Comparison of ENCODE assay signal across 1 cellular context in genomic region chr7:143395187-143396149, GRCh38.
A peak's percentile ranks its signal among the peaks of the same experiment; 100 is the strongest.
TF ChIP-seq lines count a peak whose summit lies in the region.

No MANE protein-coding gene starts in this region.

TF ChIP-seq in HepG2, 621 proteins besides CTCF, POLR2A, EP300 and RAD21 (continued from another document):
- TF ChIP-seq ZBTB10 (CRISPR knock-in tag; IDR thresholded peaks at IDR 0.05; ENCODE audit: borderline replicate concordance) (no peak), ZNF280B (CRISPR knock-in tag; IDR thresholded peaks at IDR 0.05; ENCODE audit: borderline replicate concordance) (peak; percentile 19; the same call in 1 of the 2 replicates), ELK4 (CRISPR knock-in tag; IDR thresholded peaks at IDR 0.05; ENCODE audit: borderline replicate concordance) (no peak), NR1H2 (CRISPR knock-in tag; IDR thresholded peaks at IDR 0.05; ENCODE audit: borderline replicate concordance, low read depth) (0 out of 2 replicates have a peak, but pooled peaks have one; percentile 63), CERS6 (CRISPR knock-in tag; IDR thresholded peaks at IDR 0.05) (no peak), HNRNPLL (IDR thresholded peaks at IDR 0.05; ENCODE audit: low read depth, low read length, poor library complexity, severe bottlenecking) (no peak), DDIT3 (CRISPR knock-in tag; IDR thresholded peaks at IDR 0.05) (no peak), ZNF747 (CRISPR knock-in tag; IDR thresholded peaks at IDR 0.05; ENCODE audit: borderline replicate concordance) (no peak), ZNF496 (CRISPR knock-in tag; IDR thresholded peaks at IDR 0.05; ENCODE audit: insufficient replicate concordance) (no peak), TMF1 (CRISPR knock-in tag; IDR thresholded peaks at IDR 0.05; ENCODE audit: low read depth) (no peak), ZNF121 (CRISPR knock-in tag; IDR thresholded peaks at IDR 0.05) (peak; percentile 82), ZNF503 (CRISPR knock-in tag; IDR thresholded peaks at IDR 0.05) (peak; percentile 56; the same call in 1 of the 2 replicates), ZFP36 (IDR thresholded peaks at IDR 0.05; ENCODE audit: borderline replicate concordance, low read depth, low read length, partially characterized antibody) (no peak), ARID4A (CRISPR knock-in tag; IDR thresholded peaks at IDR 0.05; ENCODE audit: borderline replicate concordance) (no peak; the same call in 1 of the 2 replicates), ZSCAN30 (CRISPR knock-in tag; IDR thresholded peaks at IDR 0.05) (no peak), NR2F6 (IDR thresholded peaks at IDR 0.05) (peak; percentile 87), NR2F6 (CRISPR knock-in tag; IDR thresholded peaks at IDR 0.05) (peak; percentile 96), TBP (CRISPR knock-in tag; IDR thresholded peaks at IDR 0.05) (no peak), HDAC2 (CRISPR knock-in tag; IDR thresholded peaks at IDR 0.05) (peak; percentile 91), FOSL1 (CRISPR knock-in tag; IDR thresholded peaks at IDR 0.05; ENCODE audit: borderline replicate concordance) (no peak), GMEB2 (CRISPR knock-in tag; IDR thresholded peaks at IDR 0.05; ENCODE audit: low read depth) (no peak), MYNN (CRISPR knock-in tag; IDR thresholded peaks at IDR 0.05; ENCODE audit: low read depth) (no peak), CEBPG (CRISPR knock-in tag; IDR thresholded peaks at IDR 0.05) (peak; percentile 68)
